ENCODE assay signal across 1 cellular context in the genomic region with DNA sequence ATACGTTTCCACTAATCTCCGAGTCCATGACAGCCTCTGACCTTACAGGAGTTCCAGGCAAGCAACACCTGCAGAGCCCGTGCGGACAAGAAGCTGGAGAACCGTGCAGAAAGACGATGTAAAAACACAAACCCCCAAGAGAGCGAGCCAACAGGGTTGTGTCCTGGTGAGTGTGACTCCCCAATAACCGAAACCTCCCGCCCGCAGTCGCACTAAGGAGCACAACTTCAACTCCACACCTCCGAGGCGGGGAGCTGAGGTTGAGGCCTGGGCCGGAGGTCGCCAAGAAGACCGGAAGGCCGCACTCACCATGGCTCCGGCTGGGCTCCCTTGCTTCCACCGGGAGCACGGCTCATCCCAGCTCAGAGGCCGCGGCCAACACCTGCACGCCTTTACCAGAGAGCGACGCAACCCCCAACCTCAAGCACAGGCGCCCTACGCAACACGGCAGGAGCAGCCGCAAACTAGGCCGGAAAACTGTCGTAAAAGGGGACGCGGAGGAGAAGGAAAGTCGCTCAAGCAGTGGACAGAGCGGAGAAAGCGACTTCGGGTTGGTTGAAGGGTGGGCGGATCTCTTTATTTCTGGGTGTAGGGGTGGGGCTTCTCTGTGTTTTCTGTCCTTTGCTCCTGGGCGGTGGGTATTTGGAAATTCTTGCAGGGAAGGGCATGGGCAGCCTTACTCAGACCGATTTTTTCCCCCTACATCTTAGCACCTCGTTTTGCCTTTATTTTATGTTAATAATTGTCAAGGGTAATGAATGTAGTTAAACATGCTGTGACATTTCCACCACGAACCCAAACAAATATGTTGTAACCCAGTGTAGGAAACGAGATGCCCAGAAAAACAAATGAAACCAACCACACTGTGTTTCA.
TF ChIP-seq lines count a peak whose summit lies in the region.

A gene (minus strand): TSS at position 446 of the 873 bp plus-strand sequence. CDS start 134 bp downstream, at position 312.

TF ChIP-seq in K562, 482 proteins besides CTCF, POLR2A, EP300 and RAD21 (continued from another document and continues in another):
- no peak for TF ChIP-seq DMBX1 (CRISPR knock-in tag; IDR thresholded peaks at IDR 0.05; ENCODE audit: borderline replicate concordance)
- TF ChIP-seq, protein P1, sequence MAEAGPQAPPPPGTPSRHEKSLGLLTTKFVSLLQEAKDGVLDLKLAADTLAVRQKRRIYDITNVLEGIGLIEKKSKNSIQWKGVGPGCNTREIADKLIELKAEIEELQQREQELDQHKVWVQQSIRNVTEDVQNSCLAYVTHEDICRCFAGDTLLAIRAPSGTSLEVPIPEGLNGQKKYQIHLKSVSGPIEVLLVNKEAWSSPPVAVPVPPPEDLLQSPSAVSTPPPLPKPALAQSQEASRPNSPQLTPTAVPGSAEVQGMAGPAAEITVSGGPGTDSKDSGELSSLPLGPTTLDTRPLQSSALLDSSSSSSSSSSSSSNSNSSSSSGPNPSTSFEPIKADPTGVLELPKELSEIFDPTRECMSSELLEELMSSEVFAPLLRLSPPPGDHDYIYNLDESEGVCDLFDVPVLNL (CRISPR knock-in tag; IDR thresholded peaks at IDR 0.05; ENCODE audit: low read depth) = 0 out of 2 replicates have a peak, but pooled peaks have one; percentile 27
- TF ChIP-seq TEAD1 (CRISPR knock-in tag; IDR thresholded peaks at IDR 0.05) = 0 out of 4 replicates have a peak, but pooled peaks of 1 of the 2 experiments have one; percentile 32
- TF ChIP-seq NBN (IDR thresholded peaks at IDR 0.05; ENCODE audit: low read depth) = no peak; the same call in 1 of the 2 replicates
- peak; percentile 81 for TF ChIP-seq KDM5B (IDR thresholded peaks at IDR 0.05; ENCODE audit: insufficient replicate concordance, low read depth, low read length)
- TF ChIP-seq ZSCAN29 (IDR thresholded peaks at IDR 0.05) = no peak
- TF ChIP-seq HMGN3 (IDR thresholded peaks at IDR 0.05; ENCODE audit: borderline replicate concordance, extremely low read depth, insufficient read length, low read depth, low read length) = no peak
- no peak for TF ChIP-seq ZKSCAN1 (IDR thresholded peaks at IDR 0.05; ENCODE audit: low read depth, low read length)
- no peak for TF ChIP-seq ARID1B (IDR thresholded peaks at IDR 0.05)
- no peak for TF ChIP-seq CC2D1A (IDR thresholded peaks at IDR 0.05)
- no peak for TF ChIP-seq NFATC3 (IDR thresholded peaks at IDR 0.05)
- TF ChIP-seq ZC3H8 (IDR thresholded peaks at IDR 0.05) = no peak
- no peak for TF ChIP-seq TFAM (CRISPR knock-in tag; conservative IDR thresholded peaks at IDR 0.05)
- TF ChIP-seq, protein P2, sequence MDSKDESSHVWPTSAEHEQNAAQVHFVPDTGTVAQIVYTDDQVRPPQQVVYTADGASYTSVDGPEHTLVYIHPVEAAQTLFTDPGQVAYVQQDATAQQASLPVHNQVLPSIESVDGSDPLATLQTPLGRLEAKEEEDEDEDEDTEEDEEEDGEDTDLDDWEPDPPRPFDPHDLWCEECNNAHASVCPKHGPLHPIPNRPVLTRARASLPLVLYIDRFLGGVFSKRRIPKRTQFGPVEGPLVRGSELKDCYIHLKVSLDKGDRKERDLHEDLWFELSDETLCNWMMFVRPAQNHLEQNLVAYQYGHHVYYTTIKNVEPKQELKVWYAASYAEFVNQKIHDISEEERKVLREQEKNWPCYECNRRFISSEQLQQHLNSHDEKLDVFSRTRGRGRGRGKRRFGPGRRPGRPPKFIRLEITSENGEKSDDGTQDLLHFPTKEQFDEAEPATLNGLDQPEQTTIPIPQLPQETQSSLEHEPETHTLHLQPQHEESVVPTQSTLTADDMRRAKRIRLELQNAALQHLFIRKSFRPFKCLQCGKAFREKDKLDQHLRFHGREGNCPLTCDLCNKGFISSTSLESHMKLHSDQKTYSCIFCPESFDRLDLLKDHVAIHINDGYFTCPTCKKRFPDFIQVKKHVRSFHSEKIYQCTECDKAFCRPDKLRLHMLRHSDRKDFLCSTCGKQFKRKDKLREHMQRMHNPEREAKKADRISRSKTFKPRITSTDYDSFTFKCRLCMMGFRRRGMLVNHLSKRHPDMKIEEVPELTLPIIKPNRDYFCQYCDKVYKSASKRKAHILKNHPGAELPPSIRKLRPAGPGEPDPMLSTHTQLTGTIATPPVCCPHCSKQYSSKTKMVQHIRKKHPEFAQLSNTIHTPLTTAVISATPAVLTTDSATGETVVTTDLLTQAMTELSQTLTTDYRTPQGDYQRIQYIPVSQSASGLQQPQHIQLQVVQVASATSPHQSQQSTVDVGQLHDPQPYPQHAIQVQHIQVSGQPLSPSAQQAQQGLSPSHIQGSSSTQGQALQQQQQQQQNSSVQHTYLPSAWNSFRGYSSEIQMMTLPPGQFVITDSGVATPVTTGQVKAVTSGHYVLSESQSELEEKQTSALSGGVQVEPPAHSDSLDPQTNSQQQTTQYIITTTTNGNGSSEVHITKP (IDR thresholded peaks at IDR 0.05; ENCODE audit: partially characterized antibody) = peak; percentile 89
- TF ChIP-seq, protein P3, sequence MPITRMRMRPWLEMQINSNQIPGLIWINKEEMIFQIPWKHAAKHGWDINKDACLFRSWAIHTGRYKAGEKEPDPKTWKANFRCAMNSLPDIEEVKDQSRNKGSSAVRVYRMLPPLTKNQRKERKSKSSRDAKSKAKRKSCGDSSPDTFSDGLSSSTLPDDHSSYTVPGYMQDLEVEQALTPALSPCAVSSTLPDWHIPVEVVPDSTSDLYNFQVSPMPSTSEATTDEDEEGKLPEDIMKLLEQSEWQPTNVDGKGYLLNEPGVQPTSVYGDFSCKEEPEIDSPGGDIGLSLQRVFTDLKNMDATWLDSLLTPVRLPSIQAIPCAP (CRISPR knock-in tag; IDR thresholded peaks at IDR 0.05; ENCODE audit: borderline replicate concordance) = no peak
- TF ChIP-seq TOE1 (IDR thresholded peaks at IDR 0.05; ENCODE audit: borderline replicate concordance) = peak; percentile 63; the same call in 1 of the 2 replicates
- no peak for TF ChIP-seq TOE1 (CRISPR knock-in tag; IDR thresholded peaks at IDR 0.05; ENCODE audit: borderline replicate concordance, low read depth)
- TF ChIP-seq, protein P4, sequence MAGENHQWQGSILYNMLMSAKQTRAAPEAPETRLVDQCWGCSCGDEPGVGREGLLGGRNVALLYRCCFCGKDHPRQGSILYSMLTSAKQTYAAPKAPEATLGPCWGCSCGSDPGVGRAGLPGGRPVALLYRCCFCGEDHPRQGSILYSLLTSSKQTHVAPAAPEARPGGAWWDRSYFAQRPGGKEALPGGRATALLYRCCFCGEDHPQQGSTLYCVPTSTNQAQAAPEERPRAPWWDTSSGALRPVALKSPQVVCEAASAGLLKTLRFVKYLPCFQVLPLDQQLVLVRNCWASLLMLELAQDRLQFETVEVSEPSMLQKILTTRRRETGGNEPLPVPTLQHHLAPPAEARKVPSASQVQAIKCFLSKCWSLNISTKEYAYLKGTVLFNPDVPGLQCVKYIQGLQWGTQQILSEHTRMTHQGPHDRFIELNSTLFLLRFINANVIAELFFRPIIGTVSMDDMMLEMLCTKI (IDR thresholded peaks at IDR 0.05; ENCODE audit: partially characterized antibody) = no peak
- no peak for TF ChIP-seq OTX1 (CRISPR knock-in tag; IDR thresholded peaks at IDR 0.05)
- no peak for TF ChIP-seq ZNF354B (CRISPR knock-in tag; IDR thresholded peaks at IDR 0.05)
- TF ChIP-seq, protein P5, sequence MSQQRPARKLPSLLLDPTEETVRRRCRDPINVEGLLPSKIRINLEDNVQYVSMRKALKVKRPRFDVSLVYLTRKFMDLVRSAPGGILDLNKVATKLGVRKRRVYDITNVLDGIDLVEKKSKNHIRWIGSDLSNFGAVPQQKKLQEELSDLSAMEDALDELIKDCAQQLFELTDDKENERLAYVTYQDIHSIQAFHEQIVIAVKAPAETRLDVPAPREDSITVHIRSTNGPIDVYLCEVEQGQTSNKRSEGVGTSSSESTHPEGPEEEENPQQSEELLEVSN (IDR thresholded peaks at IDR 0.05; ENCODE audit: borderline replicate concordance in 1 of 2, extremely low read depth in 1 of 2, insufficient read depth in 1 of 2, insufficient read length in 1 of 2, low read depth in 1 of 2, low read length in 1 of 2, poor library complexity in 1 of 2, severe bottlenecking in 1 of 2) = peak in 1 of 2 experiments; percentile 12
- TF ChIP-seq GTF2F1 (IDR thresholded peaks at IDR 0.05; ENCODE audit: low read depth, low read length) = no peak
- TF ChIP-seq JUND (IDR thresholded peaks at IDR 0.05; ENCODE audit: borderline replicate concordance, low read depth, low read length) = peak; percentile 48
- peak; percentile 25; the same call in 1 of the 3 replicates for TF ChIP-seq JUND (tag; IDR thresholded peaks at IDR 0.05; ENCODE audit: borderline replicate concordance, low read depth, low read length)
- TF ChIP-seq, protein P6, sequence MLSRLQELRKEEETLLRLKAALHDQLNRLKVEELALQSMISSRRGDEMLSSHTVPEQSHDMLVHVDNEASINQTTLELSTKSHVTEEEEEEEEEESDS (CRISPR knock-in tag; IDR thresholded peaks at IDR 0.05) = no peak
- TF ChIP-seq, protein P7, sequence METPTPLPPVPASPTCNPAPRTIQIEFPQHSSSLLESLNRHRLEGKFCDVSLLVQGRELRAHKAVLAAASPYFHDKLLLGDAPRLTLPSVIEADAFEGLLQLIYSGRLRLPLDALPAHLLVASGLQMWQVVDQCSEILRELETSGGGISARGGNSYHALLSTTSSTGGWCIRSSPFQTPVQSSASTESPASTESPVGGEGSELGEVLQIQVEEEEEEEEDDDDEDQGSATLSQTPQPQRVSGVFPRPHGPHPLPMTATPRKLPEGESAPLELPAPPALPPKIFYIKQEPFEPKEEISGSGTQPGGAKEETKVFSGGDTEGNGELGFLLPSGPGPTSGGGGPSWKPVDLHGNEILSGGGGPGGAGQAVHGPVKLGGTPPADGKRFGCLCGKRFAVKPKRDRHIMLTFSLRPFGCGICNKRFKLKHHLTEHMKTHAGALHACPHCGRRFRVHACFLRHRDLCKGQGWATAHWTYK (CRISPR knock-in tag; IDR thresholded peaks at IDR 0.05) = peak; percentile 64; the same call in 1 of the 2 replicates
- TF ChIP-seq, protein P8, sequence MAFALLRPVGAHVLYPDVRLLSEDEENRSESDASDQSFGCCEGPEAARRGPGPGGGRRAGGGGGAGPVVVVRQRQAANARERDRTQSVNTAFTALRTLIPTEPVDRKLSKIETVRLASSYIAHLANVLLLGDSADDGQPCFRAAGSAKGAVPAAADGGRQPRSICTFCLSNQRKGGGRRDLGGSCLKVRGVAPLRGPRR (CRISPR knock-in tag; IDR thresholded peaks at IDR 0.05) = no peak
- TF ChIP-seq, protein P9, sequence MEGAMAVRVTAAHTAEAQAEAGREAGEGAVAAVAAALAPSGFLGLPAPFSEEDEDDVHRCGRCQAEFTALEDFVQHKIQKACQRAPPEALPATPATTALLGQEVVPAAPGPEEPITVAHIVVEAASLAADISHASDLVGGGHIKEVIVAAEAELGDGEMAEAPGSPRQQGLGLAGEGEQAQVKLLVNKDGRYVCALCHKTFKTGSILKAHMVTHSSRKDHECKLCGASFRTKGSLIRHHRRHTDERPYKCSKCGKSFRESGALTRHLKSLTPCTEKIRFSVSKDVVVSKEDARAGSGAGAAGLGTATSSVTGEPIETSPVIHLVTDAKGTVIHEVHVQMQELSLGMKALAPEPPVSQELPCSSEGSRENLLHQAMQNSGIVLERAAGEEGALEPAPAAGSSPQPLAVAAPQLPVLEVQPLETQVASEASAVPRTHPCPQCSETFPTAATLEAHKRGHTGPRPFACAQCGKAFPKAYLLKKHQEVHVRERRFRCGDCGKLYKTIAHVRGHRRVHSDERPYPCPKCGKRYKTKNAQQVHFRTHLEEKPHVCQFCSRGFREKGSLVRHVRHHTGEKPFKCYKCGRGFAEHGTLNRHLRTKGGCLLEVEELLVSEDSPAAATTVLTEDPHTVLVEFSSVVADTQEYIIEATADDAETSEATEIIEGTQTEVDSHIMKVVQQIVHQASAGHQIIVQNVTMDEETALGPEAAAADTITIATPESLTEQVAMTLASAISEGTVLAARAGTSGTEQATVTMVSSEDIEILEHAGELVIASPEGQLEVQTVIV (CRISPR knock-in tag; IDR thresholded peaks at IDR 0.05; ENCODE audit: borderline replicate concordance) = peak; percentile 98
- TF ChIP-seq TBP (optimal IDR thresholded peaks at IDR 0.05; ENCODE audit: low read depth, low read length) = peak; percentile 78
- TF ChIP-seq ZBED1 (IDR thresholded peaks at IDR 0.05) = no peak
- peak; percentile 43; the same call in 1 of the 2 replicates for TF ChIP-seq NR2C1 (IDR thresholded peaks at IDR 0.05)
- TF ChIP-seq NR2C1 (tag; IDR thresholded peaks at IDR 0.05) = peak; percentile 62
- TF ChIP-seq ZNF778 (CRISPR knock-in tag; IDR thresholded peaks at IDR 0.05) = no peak
- no peak for TF ChIP-seq ELF4 (CRISPR knock-in tag; IDR thresholded peaks at IDR 0.05)
- TF ChIP-seq, protein P10, sequence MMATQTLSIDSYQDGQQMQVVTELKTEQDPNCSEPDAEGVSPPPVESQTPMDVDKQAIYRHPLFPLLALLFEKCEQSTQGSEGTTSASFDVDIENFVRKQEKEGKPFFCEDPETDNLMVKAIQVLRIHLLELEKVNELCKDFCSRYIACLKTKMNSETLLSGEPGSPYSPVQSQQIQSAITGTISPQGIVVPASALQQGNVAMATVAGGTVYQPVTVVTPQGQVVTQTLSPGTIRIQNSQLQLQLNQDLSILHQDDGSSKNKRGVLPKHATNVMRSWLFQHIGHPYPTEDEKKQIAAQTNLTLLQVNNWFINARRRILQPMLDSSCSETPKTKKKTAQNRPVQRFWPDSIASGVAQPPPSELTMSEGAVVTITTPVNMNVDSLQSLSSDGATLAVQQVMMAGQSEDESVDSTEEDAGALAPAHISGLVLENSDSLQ (IDR thresholded peaks at IDR 0.05) = peak; percentile 72; the same call in 1 of the 2 replicates
- TF ChIP-seq FOXP1 (CRISPR knock-in tag; IDR thresholded peaks at IDR 0.05) = 0 out of 2 replicates have a peak, but pooled peaks have one; percentile 34
- TF ChIP-seq XRCC3 (IDR thresholded peaks at IDR 0.05) = no peak
- TF ChIP-seq SMARCE1 (IDR thresholded peaks at IDR 0.05) = no peak
